8 cellular contexts compared by ENCODE assay signal in the genomic region with DNA sequence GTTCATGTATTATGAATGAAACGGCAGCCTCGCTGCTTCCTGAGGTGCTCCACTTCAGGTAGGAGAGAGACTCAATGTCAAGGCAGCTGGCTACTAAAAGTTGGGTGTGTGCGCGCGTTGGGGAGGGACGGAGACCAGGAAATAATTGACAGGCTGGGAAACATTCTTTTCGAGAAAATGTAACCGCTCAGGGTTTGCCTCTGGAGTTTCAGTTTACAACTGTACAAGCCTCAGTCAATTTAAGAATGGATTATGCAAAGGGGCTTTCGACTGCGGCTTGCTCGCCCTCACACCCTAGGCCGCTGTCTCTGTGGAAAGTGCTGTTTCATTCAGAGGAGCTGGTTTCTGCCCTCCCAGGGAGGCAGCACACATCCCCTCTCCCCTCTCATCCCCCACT. TPM values are rescaled to one million over a fixed set of nuclear protein-coding genes. Genes with fewer than 3 reads are reported as not detected.
DNase-seq lines count a peak whose midpoint lies in the region; ATAC-seq and TF ChIP-seq lines count a peak whose summit lies in the region.

No MANE protein-coding gene starts in this region.

- CTCF ChIA-PET in OCI-LY7 (lab: Charles Lee; ENCODE audit: unreplicated experiment): no interaction called here

- DNase-seq in cardiac muscle cell (ENCODE audit: low read depth in 1 of 2, low spot score in 1 of 2): no peak
- no peak for DNase-seq in left ventricle myocardium superior
- peak; percentile 69 for DNase-seq in OCI-LY7 (ENCODE audit: low spot score)
- no peak for DNase-seq in cardiac fibroblast (ENCODE audit: low read depth in 2 of 2)
- no peak for DNase-seq in mucosa of descending colon
- no peak for DNase-seq in transverse colon
- DNase-seq in NCI-H510A treated with DMSO at 0.1 percent for 48 hours (lab: John Stamatoyannopoulos, UW): no peak

- H3K36me3 ChIP-seq in cardiac muscle cell (no peaks in the 10 kb centered on the region), OCI-LY7 (ENCODE audit: insufficient read depth, low read length) (no peaks in the 10 kb centered on the region), mucosa of descending colon (ENCODE audit: low read depth) (no peaks in the 10 kb centered on the region), transverse colon (no peaks in the 10 kb centered on the region)

- in situ Hi-C loops in transverse colon (cut with MboI; ENCODE audit: low pct_ligation_motif_present in 1 of 4, low pct_unique_long_range_greater_than_20kb in 1 of 4, low sequenced_read_pairs in 3 of 4): loop anchor here in 2 of 4 donors (25.0 kb wide), 1 partner anchor 175 kb away; no protein-coding TSS in a partner anchor

- peak overlapping the region; percentile 93 for H2AFZ ChIP-seq in OCI-LY7 (ENCODE audit: low read length)

- intact Hi-C loops in left ventricle myocardium superior (cut with micrococcal nuclease): loop anchor here (5.0 kb wide), 1 partner anchor 170 kb away; no protein-coding TSS in a partner anchor
- intact Hi-C loops in OCI-LY7 (cut with micrococcal nuclease; ENCODE audit: unreplicated experiment): loop anchor here (1.0 to 5.0 kb wide), 4 partner anchors 118 to 380 kb away; a partner anchor contains a TSS
- intact Hi-C loops in mucosa of descending colon (cut with DNase I, micrococcal nuclease): loop anchor here in 1 of 2 donors (10.0 kb wide), 1 partner anchor 52 kb away; no protein-coding TSS in a partner anchor
- intact Hi-C loops in transverse colon (cut with DNase I; ENCODE audit: low total_unique reads): no loop called here

- no peaks in the 10 kb centered on the region for H3K9me2 ChIP-seq in OCI-LY7 (ENCODE audit: insufficient read depth, low read length)

- TF ChIP-seq CTCF in cardiac muscle cell (IDR thresholded peaks at IDR 0.05; ENCODE audit: low read depth, low read length) (no peak), OCI-LY7 (conservative IDR thresholded peaks at IDR 0.05; ENCODE audit: low read length) (no peak), cardiac fibroblast (IDR thresholded peaks at IDR 0.05; ENCODE audit: low read depth, low read length) (no peak), mucosa of descending colon (IDR thresholded peaks at IDR 0.05) (no peak), transverse colon (IDR thresholded peaks at IDR 0.05) (no peak)

- peaks cover 17% of the 10 kb centered on the region for H3K4me1 ChIP-seq in cardiac muscle cell (ENCODE audit: low read depth)
- H3K4me1 ChIP-seq in OCI-LY7 (ENCODE audit: insufficient read depth, low read length, poor library complexity, severe bottlenecking): peaks cover 38% of the 10 kb centered on the region
- H3K4me1 ChIP-seq in mucosa of descending colon (ENCODE audit: low read depth): peaks cover 15% of the 10 kb centered on the region
- H3K4me1 ChIP-seq in transverse colon: peaks cover 0 to 25% (median 7%) of the 10 kb centered on the region in 4 donors

- 1 to 2% methylated on average over 7 to 12 of the region's 12 CpGs for WGBS in transverse colon (ENCODE audit: low coverage in 1 of 2), 2 donors

- peak overlapping the region; percentile 88 for H3K27ac ChIP-seq in cardiac muscle cell
- peak overlapping the region; percentile 69 for H3K27ac ChIP-seq in OCI-LY7 (ENCODE audit: low read depth, low read length, poor library complexity, severe bottlenecking)
- peak overlapping the region; percentile 91 to 94 (median 94) for H3K27ac ChIP-seq in transverse colon

- H3K4me3 ChIP-seq in cardiac muscle cell: peak overlapping the region; percentile 53
- peak overlapping the region; percentile 75 for H3K4me3 ChIP-seq in OCI-LY7 (ENCODE audit: low read depth, low read length, poor library complexity, severe bottlenecking)
- peak overlapping the region; percentile 63 to 64 for H3K4me3 ChIP-seq in cardiac fibroblast (replicated peaks in 1 of 2; ENCODE audit: low read depth in 2 of 2, low read length in 2 of 2)
- H3K4me3 ChIP-seq in mucosa of descending colon: peak overlapping the region; percentile 40
- peak overlapping the region; percentile 64 to 72 (median 70) for H3K4me3 ChIP-seq in transverse colon

- POLR2A ChIA-PET in OCI-LY7 (lab: Charles Lee): interaction anchor here (0.6 to 1.4 kb wide), 10 partner anchors 9 to 144 kb away, joined by 3 to 5 read pairs (median 4); no protein-coding TSS in a partner anchor

- H4K20me1 ChIP-seq in OCI-LY7 (ENCODE audit: insufficient read depth, low read length): no peaks in the 10 kb centered on the region

- BruUV-seq in OCI-LY7 (replicated peaks; lab: Mats Ljungman, UMichigan): TSS peak; percentile 76

- H3K4me2 ChIP-seq in OCI-LY7 (ENCODE audit: low read length): peak overlapping the region; percentile 83

- H3K9me3 ChIP-seq in cardiac muscle cell (ENCODE audit: low read depth) (no peaks in the 10 kb centered on the region), OCI-LY7 (ENCODE audit: low read length) (no peaks in the 10 kb centered on the region), mucosa of descending colon (no peaks in the 10 kb centered on the region), transverse colon (no peaks in the 10 kb centered on the region)

- H3K27me3 ChIP-seq in cardiac muscle cell (no peaks in the 10 kb centered on the region), transverse colon (no peaks in the 10 kb centered on the region)

- ATAC-seq in left ventricle myocardium superior (no peak), HG02840 (IDR thresholded peaks at IDR 0.05; ENCODE audit: low FRiP score, unreplicated experiment) (peak; percentile 67), mucosa of descending colon (peak; percentile 51)

- no peak for TF ChIP-seq POLR2A in transverse colon (IDR thresholded peaks at IDR 0.05)

- no peaks in the 10 kb centered on the region for H3K79me2 ChIP-seq in OCI-LY7 (ENCODE audit: insufficient read depth, low read depth, low read length)

- TF ChIP-seq EP300 in transverse colon (IDR thresholded peaks at IDR 0.05; ENCODE audit: low read depth): no peak

RNA-seq across cellular contexts. Expression of a gene that starts 4.4 kb away (rescaled TPM):
- 11.7 and 14.7 TPM in 2 replicates for total RNA-seq in cardiac muscle cell
- polyA plus RNA-seq in cardiac muscle cell: 18.4 and 18.9 TPM in 2 replicates
- 12.8 TPM for total RNA-seq in left ventricle myocardium superior
- 4.9 and 8.0 TPM in 2 replicates for total RNA-seq in OCI-LY7 (2014; rRNA removed; shearing (Covaris generic))
- total RNA-seq in OCI-LY7 (2022): 41.9 and 49.1 TPM in 2 replicates
- total RNA-seq in mucosa of descending colon: 10 to 100 TPM; 38.1 to 65.0 (median 43.4) TPM
- total RNA-seq in transverse colon: 10 to 100 TPM in 3 of 4 donors, 1 to 10 TPM in 1; 8.4 to 34.8 (median 29.7) TPM
